ENCODE assay signal across 9 cellular contexts in genomic region chr5:139636975-139637408, GRCh38. TPM values are rescaled to one million over a fixed set of nuclear protein-coding genes. Genes with fewer than 3 reads are reported as not detected.
DNase-seq lines count a peak whose midpoint lies in the region; ATAC-seq, FAIRE-seq and TF ChIP-seq lines count a peak whose summit lies in the region.
"Had no signal": no experiment of that assay in that cellular context is flagged by ENCODE, and none has a peak within 500 bp of the region (broad histone marks: within the 10 kb centered on the region; RNA-seq: fewer than 3 reads in every experiment).

No MANE protein-coding gene starts in this region.

- BruUV-seq in A673 (replicated peaks; lab: Mats Ljungman, UMichigan): no TSS peak

- H3K27me3 Mint-ChIP-seq in naive thymus-derived CD8-positive, alpha-beta T cell: no peaks in the 10 kb centered on the region

- peak; percentile 81 for FAIRE-seq in GM12892 (lab: Jason Lieb, UNC)
- FAIRE-seq: islet of Langerhans had no signal

- H3K4me3 ChIP-seq in A673 (ENCODE audit: low read depth, low read length, poor library complexity, severe bottlenecking) (peak overlapping the region; percentile 49), dorsolateral prefrontal cortex (peak overlapping the region; percentile 29 to 76 (median 63))

- CTCF ChIA-PET in A673 (lab: Charles Lee): interaction anchor here (1.1 to 1.3 kb wide), 3 partner anchors 11 to 129 kb away, joined by 5 to 13 read pairs (median 12); partner anchors contain the start of gene CXXC5

- no peaks in the 10 kb centered on the region for H3K9me3 ChIP-seq in A673 (ENCODE audit: low read depth, low read length, poor library complexity, severe bottlenecking)

- peak overlapping the region in 9 of 10 donors; percentile 32 to 89 (median 85) for H3K27ac Mint-ChIP-seq in naive thymus-derived CD8-positive, alpha-beta T cell

- H3K36me3 Mint-ChIP-seq in naive thymus-derived CD8-positive, alpha-beta T cell: no peaks in the 10 kb centered on the region

- H3K4me1 ChIP-seq in A673 (ENCODE audit: insufficient read depth, low read length, poor library complexity, severe bottlenecking): peaks cover 39% of the 10 kb centered on the region

- no peak for TF ChIP-seq CTCF in A673 (conservative IDR thresholded peaks at IDR 0.05; ENCODE audit: low read depth, low read length)
- peak in 1 of 56 donors; percentile 4 for TF ChIP-seq CTCF in dorsolateral prefrontal cortex (IDR thresholded peaks at IDR 0.05 in 54 of 56, conservative IDR thresholded peaks at IDR 0.05 in 2 of 56; ENCODE audit: low read depth in 1 of 56, partially characterized antibody in 56 of 56)

- peaks cover 30 to 63% (median 55%) of the 10 kb centered on the region in 4 donors for H3K4me1 Mint-ChIP-seq in naive thymus-derived CD8-positive, alpha-beta T cell

- H3K27me3 ChIP-seq in A673 (replicated peaks; ENCODE audit: insufficient read depth, low read depth, low read length, poor library complexity) (no peaks in the 10 kb centered on the region), dorsolateral prefrontal cortex (no peaks in the 10 kb centered on the region)

- H3K36me3 ChIP-seq in A673 (ENCODE audit: insufficient read depth, low read length, poor library complexity, severe bottlenecking): no peaks in the 10 kb centered on the region

- H3K4me3 Mint-ChIP-seq in naive thymus-derived CD8-positive, alpha-beta T cell: peak overlapping the region; percentile 57 to 87 (median 85)

- H3K27ac ChIP-seq in A673 (ENCODE audit: low read depth, low read length, poor library complexity, severe bottlenecking) (peak overlapping the region; percentile 58), dorsolateral prefrontal cortex (peak overlapping the region; percentile 32 to 98 (median 92))

- peak in 1 of 2 donors; percentile 12 for ATAC-seq in naive thymus-derived CD8-positive, alpha-beta T cell
- no peak for ATAC-seq in GM21360 (IDR thresholded peaks at IDR 0.05; ENCODE audit: unreplicated experiment)
- no peak for ATAC-seq in HG02763 (IDR thresholded peaks at IDR 0.05; ENCODE audit: unreplicated experiment)

- TF ChIP-seq POLR2A in GM12892 (IDR thresholded peaks at IDR 0.05; ENCODE audit: low read depth, low read length): 0 out of 2 replicates have a peak, but pooled peaks have one; percentile 8

- intact Hi-C loops in A673 (cut with micrococcal nuclease; ENCODE audit: unreplicated experiment): loop anchor here (1.0 to 10.0 kb wide), 2 partner anchors 11 to 208 kb away; partner anchors contain the start of gene CXXC5
- intact Hi-C loops in dorsolateral prefrontal cortex (cut with DNase I): loop anchor here (1.0 to 10.0 kb wide), 8 partner anchors 11 to 338 kb away; partner anchors contain the start of genes UBE2D2 (in 2 of the 2) and CXXC5 (in 1 of the 2)

- no peaks in the 10 kb centered on the region for H3K9me3 Mint-ChIP-seq in naive thymus-derived CD8-positive, alpha-beta T cell

- POLR2A ChIA-PET in A673 (lab: Charles Lee; ENCODE audit: low non-redundant PET): interaction anchor here (0.7 kb wide), 1 partner anchor 23 kb away, joined by 4 read pairs; no protein-coding TSS in a partner anchor
- POLR2A ChIA-PET in naive thymus-derived CD8-positive, alpha-beta T cell (lab: Charles Lee): interaction anchor here (0.7 to 6.6 kb wide), 16 partner anchors 12 to 155 kb away, joined by 3 to 116 read pairs (median 6); partner anchors contain the start of genes CXXC5, STING1 and UBE2D2

- DNase-seq in A673 (ENCODE audit: low spot score): no peak
- no peak for DNase-seq in GM12892 (ENCODE audit: insufficient read length)
- DNase-seq in OCI-M1 (lab: John Stamatoyannopoulos, UW): peak; percentile 80
- DNase-seq in dorsolateral prefrontal cortex: no peak
- peak in 1 of 10 donors; percentile 61 for DNase-seq in naive thymus-derived CD8-positive, alpha-beta T cell
- no peak for DNase-seq in D341Med (ENCODE audit: low spot score)

RNA-seq across cellular contexts. Expression of gene CXXC5, which starts 11.2 kb away (rescaled TPM):
- total RNA-seq in A673 (2021) (56.4 and 57.2 TPM in 2 replicates), dorsolateral prefrontal cortex (100 to 1,000 TPM in 83 of 120 experiments, 10 to 100 TPM in 37; 79.1 to 229 (median 108) TPM)
- 22.4 TPM for polyA plus RNA-seq in GM12892 (2012; ENCODE audit: missing spikeins)
- total RNA-seq in naive thymus-derived CD8-positive, alpha-beta T cell: 1 to 10 TPM; 6.8 to 8.3 TPM
- 10 to 100 TPM in 1 of 3 donors, 1 to 10 TPM in 2; 2.6 to 24.6 (median 3.7) TPM for polyA plus RNA-seq in naive thymus-derived CD8-positive, alpha-beta T cell
